Comparison of ENCODE assay signal across 11 cellular contexts in the genomic region with DNA sequence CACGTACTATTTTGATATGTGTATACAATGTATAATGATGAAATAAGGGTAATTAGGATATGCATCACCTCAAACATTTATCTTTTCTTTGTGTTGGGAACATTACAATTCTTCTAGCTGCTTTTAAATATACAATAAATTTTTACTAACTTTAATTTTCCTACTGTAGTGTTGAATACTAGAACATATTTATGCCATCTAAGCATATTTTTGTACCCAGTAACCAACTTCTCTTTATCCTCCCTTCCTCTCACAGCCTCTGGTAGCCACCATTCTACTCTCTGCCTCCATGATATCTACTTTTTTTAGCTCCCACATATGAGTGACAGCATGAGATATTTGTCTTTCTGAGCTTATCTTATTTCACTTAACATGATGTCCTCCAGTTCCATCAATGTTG.
"Had no signal": no experiment of that assay in that cellular context is flagged by ENCODE, and none has a peak within 500 bp of the region (broad histone marks: within the 10 kb centered on the region; RNA-seq: fewer than 3 reads in every experiment).

No MANE protein-coding gene starts in this region.

- H3K9ac ChIP-seq: GM23248 had no signal

- FAIRE-seq: H1, H54 had no signal

- H3K36me3 ChIP-seq: HAP-1 had no signal

- H2AFZ ChIP-seq: GM23248, GM23338 had no signal

- H3K9me3 Mint-ChIP-seq: GM23338, HFFc6 had no signal

- H3K27ac Mint-ChIP-seq: GM23338, H9, HFFc6 had no signal

- H3K4me3 ChIP-seq: GM23248, GM23338, HAP-1 had no signal

- H3K4me1 Mint-ChIP-seq: GM23338, H9 had no signal

- H3K4me1 ChIP-seq: HAP-1 had no signal

- H3K4me3 Mint-ChIP-seq: GM23338, H9 had no signal

- H3K4me2 ChIP-seq: GM23338 had no signal

- ATAC-seq: GM23338, HCT116 had no signal

- DNase-seq: GM23248, GOT3, H7, H9, HCEC 1CT, HFFc6 had no signal

- H3K27ac ChIP-seq: GM23248 had no signal

- H3K9me3 ChIP-seq: HAP-1 had no signal
